ENCODE assay signal across 1 cellular context in the genomic region with DNA sequence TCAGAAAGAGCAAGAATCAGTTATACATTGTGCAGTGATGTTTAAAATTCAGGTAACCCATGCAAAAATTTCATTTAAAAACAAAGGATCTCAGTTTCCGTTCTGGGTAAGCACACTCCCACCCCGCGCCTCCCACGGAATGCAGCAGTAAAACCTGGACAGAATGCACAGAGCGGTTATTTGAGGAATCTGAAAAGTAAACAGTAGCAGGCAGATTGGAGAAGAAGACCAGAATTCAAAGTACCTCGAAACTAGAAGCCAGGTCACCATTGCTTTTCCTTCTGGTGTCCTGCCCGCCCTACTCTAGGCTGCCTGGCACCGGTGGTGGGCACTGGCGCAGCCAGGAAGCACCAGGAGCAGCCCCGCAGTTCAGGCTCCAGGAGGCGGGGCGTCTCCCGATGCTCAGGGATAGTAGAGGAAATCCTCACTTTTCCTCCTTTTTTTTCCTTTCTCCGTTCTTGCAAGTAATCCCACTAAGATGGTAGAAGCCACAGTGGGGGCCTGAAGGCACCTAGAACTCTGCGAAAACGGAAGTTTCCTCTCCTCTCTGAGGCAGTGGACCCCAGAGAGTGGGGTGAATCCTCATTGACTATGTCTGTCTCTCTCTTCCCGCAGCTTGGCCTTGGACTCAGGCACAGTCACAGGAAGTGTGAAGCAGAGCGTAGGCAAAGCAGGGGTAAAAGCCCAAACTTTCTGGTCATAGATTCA.
TF ChIP-seq lines count a peak whose summit lies in the region.

No MANE protein-coding gene starts in this region.

TF ChIP-seq in HepG2, 621 proteins besides CTCF, POLR2A, EP300 and RAD21 (continued from another document):
- TF ChIP-seq, protein P1, sequence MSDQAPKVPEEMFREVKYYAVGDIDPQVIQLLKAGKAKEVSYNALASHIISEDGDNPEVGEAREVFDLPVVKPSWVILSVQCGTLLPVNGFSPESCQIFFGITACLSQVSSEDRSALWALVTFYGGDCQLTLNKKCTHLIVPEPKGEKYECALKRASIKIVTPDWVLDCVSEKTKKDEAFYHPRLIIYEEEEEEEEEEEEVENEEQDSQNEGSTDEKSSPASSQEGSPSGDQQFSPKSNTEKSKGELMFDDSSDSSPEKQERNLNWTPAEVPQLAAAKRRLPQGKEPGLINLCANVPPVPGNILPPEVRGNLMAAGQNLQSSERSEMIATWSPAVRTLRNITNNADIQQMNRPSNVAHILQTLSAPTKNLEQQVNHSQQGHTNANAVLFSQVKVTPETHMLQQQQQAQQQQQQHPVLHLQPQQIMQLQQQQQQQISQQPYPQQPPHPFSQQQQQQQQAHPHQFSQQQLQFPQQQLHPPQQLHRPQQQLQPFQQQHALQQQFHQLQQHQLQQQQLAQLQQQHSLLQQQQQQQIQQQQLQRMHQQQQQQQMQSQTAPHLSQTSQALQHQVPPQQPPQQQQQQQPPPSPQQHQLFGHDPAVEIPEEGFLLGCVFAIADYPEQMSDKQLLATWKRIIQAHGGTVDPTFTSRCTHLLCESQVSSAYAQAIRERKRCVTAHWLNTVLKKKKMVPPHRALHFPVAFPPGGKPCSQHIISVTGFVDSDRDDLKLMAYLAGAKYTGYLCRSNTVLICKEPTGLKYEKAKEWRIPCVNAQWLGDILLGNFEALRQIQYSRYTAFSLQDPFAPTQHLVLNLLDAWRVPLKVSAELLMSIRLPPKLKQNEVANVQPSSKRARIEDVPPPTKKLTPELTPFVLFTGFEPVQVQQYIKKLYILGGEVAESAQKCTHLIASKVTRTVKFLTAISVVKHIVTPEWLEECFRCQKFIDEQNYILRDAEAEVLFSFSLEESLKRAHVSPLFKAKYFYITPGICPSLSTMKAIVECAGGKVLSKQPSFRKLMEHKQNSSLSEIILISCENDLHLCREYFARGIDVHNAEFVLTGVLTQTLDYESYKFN (CRISPR knock-in tag; conservative IDR thresholded peaks at IDR 0.05) = peak; percentile 60
- TF ChIP-seq RARA (CRISPR knock-in tag; IDR thresholded peaks at IDR 0.05) = peak; percentile 5; the same call in 1 of the 2 replicates
- TF ChIP-seq, protein P2, sequence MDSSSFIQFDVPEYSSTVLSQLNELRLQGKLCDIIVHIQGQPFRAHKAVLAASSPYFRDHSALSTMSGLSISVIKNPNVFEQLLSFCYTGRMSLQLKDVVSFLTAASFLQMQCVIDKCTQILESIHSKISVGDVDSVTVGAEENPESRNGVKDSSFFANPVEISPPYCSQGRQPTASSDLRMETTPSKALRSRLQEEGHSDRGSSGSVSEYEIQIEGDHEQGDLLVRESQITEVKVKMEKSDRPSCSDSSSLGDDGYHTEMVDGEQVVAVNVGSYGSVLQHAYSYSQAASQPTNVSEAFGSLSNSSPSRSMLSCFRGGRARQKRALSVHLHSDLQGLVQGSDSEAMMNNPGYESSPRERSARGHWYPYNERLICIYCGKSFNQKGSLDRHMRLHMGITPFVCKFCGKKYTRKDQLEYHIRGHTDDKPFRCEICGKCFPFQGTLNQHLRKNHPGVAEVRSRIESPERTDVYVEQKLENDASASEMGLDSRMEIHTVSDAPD (CRISPR knock-in tag; IDR thresholded peaks at IDR 0.05) = peak; percentile 77
- 0 out of 2 replicates have a peak, but pooled peaks have one; percentile 25 for TF ChIP-seq WIZ (CRISPR knock-in tag; IDR thresholded peaks at IDR 0.05)
- peak; percentile 47; the same call in 1 of the 2 replicates for TF ChIP-seq YEATS4 (CRISPR knock-in tag; IDR thresholded peaks at IDR 0.05; ENCODE audit: borderline replicate concordance)
- no peak for TF ChIP-seq SMC3 (IDR thresholded peaks at IDR 0.05; ENCODE audit: low read length)
- peak; percentile 69 for TF ChIP-seq ZNF781 (CRISPR knock-in tag; IDR thresholded peaks at IDR 0.05; ENCODE audit: borderline replicate concordance, not compliant biosample characterization)
- no peak for TF ChIP-seq KLF12 (CRISPR knock-in tag; IDR thresholded peaks at IDR 0.05; ENCODE audit: borderline replicate concordance)
- no peak for TF ChIP-seq U2AF1 (optimal IDR thresholded peaks at IDR 0.05; ENCODE audit: low read depth, low read length)
- no peak for TF ChIP-seq ZMAT3 (CRISPR knock-in tag; conservative IDR thresholded peaks at IDR 0.05)
